1 cellular context compared by ENCODE assay signal in genomic region chr6:43131379-43131778, GRCh38.
TF ChIP-seq lines count a peak whose summit lies in the region.

No MANE protein-coding gene starts in this region.

TF ChIP-seq in K562, 482 proteins besides CTCF, POLR2A, EP300 and RAD21:
- TF ChIP-seq ZNF431 (CRISPR knock-in tag; IDR thresholded peaks at IDR 0.05) (peak; percentile 70; the same call in 1 of the 2 replicates), CHD2 (IDR thresholded peaks at IDR 0.05; ENCODE audit: low read depth, low read length) (peak; percentile 63; the same call in 1 of the 2 replicates)
TF ChIP-seq in K562: peak in this region for 2; not testable (repeated sequence) for 480.
